ENCODE assay signal across 8 cellular contexts in genomic region chr3:197662352-197662751, GRCh38.
DNase-seq lines count a peak whose midpoint lies in the region; ATAC-seq and TF ChIP-seq lines count a peak whose summit lies in the region.
"Not testable (repeated sequence)": the region's sequence is repeated elsewhere in the genome, so short reads cannot be mapped to it uniquely, and the experiment has no call there.

No MANE protein-coding gene starts in this region.

- H3K9me3 ChIP-seq in BLaER1 treated with 17β-estradiol and CSF1 and Interleukin-3, amounts not matched to agents 10 nM and 100 nM (replicated peaks in 1 of 11); Karpas-422 (ENCODE audit: low read length); endodermal cell (ENCODE audit: control insufficient read depth, low read length); neuronal stem cell (replicated peaks in 1 of 2; ENCODE audit: control insufficient read depth in 2 of 2, insufficient read depth in 1 of 2, low read depth in 1 of 2, low read length in 2 of 2): not testable (repeated sequence)

- not testable (repeated sequence) for H3K14ac ChIP-seq in neuronal stem cell (ENCODE audit: low read length)

- H3K36me3 Mint-ChIP-seq in activated naive CD8-positive, alpha-beta T cell treated with anti-CD3 and anti-CD28 coated beads, Interleukin-2, amount 50 U/mL, for 24 hours (ENCODE audit: low read depth); endodermal cell (ENCODE audit: low read depth); memory B cell; stimulated activated effector memory CD8-positive, alpha-beta T cell treated with anti-CD3 and anti-CD28 coated beads, Interleukin-12 subunit alpha, Interleukin-12 subunit beta, amount 100 ng/mL, for 72 hours: not testable (repeated sequence)

- H3K79me2 ChIP-seq in Karpas-422 (ENCODE audit: low read length): not testable (repeated sequence)

- not testable (repeated sequence) for H2BK15ac ChIP-seq in neuronal stem cell (ENCODE audit: low read length)

- not testable (repeated sequence) for H2BK120ac ChIP-seq in neuronal stem cell (ENCODE audit: low read depth, low read length)

- not testable (repeated sequence) for H4K20me1 ChIP-seq in BLaER1 treated with 17β-estradiol and CSF1 and Interleukin-3, amounts not matched to agents 10 nM and 100 nM; Karpas-422 (ENCODE audit: insufficient read depth, low read depth, low read length)

- not testable (repeated sequence) for H4K91ac ChIP-seq in neuronal stem cell (ENCODE audit: low read depth, low read length, poor library complexity)

- DNase-seq in Karpas-422: peak; percentile 38
- DNase-seq in activated CD8-positive, alpha-beta memory T cell treated with anti-CD3 and anti-CD28 coated beads for 24 hours: peak; percentile 44
- not testable (repeated sequence) for DNase-seq in activated naive CD8-positive, alpha-beta T cell treated with anti-CD3 and anti-CD28 coated beads, Interleukin-2, amount 50 U/mL, for 24 hours; memory B cell (ENCODE audit: low spot score in 2 of 2); neuronal stem cell (ENCODE audit: low spot score); stimulated activated effector memory CD8-positive, alpha-beta T cell treated with anti-CD3 and anti-CD28 coated beads, Interleukin-12 subunit alpha, Interleukin-12 subunit beta, amount 100 ng/mL, for 72 hours (ENCODE audit: low spot score in 2 of 2)
- DNase-seq in endodermal cell: peak; percentile 55

- 44 to 70% methylated on average over 2 to 5 of the region's 6 CpGs for WGBS in endodermal cell (ENCODE audit: insufficient coverage in 1 of 2, insufficient read length in 1 of 2), 2 experiments
- WGBS in neuronal stem cell (ENCODE audit: extremely low coverage in 2 of 2, insufficient read length in 2 of 2, insufficient replicate concordance in 1 of 2), 2 donors: no CpG with 5 or more reads among the region's 6 CpGs

- not testable (repeated sequence) for H3K9me2 ChIP-seq in Karpas-422 (replicated peaks; ENCODE audit: insufficient read depth, low read length)

- not testable (repeated sequence) for H4K8ac ChIP-seq in neuronal stem cell (ENCODE audit: low read depth, low read length)

- peak overlapping the region in 2 of 11 experiments; percentile 21 to 45; a peak in 1 of 22 replicates for H3K9ac ChIP-seq in BLaER1 treated with 17β-estradiol and CSF1 and Interleukin-3, amounts not matched to agents 10 nM and 100 nM
- not testable (repeated sequence) for H3K9ac ChIP-seq in Karpas-422 (ENCODE audit: low read length); endodermal cell (ENCODE audit: extremely low read depth, low read length, poor library complexity, severe bottlenecking); neuronal stem cell (ENCODE audit: low read depth, low read length, poor library complexity)

- H3K27me3 Mint-ChIP-seq in activated naive CD8-positive, alpha-beta T cell treated with anti-CD3 and anti-CD28 coated beads, Interleukin-2, amount 50 U/mL, for 24 hours; endodermal cell (ENCODE audit: insufficient read depth); memory B cell: not testable (repeated sequence)

- H2BK5ac ChIP-seq in neuronal stem cell (ENCODE audit: low read length): not testable (repeated sequence)

- not testable (repeated sequence) for H3K4me3 Mint-ChIP-seq in activated naive CD8-positive, alpha-beta T cell treated with anti-CD3 and anti-CD28 coated beads, Interleukin-2, amount 50 U/mL, for 24 hours; endodermal cell; memory B cell
- H3K4me3 Mint-ChIP-seq in stimulated activated effector memory CD8-positive, alpha-beta T cell treated with anti-CD3 and anti-CD28 coated beads, Interleukin-12 subunit alpha, Interleukin-12 subunit beta, amount 100 ng/mL, for 72 hours: peak overlapping the region; percentile 45

- not testable (repeated sequence) for H2AK5ac ChIP-seq in neuronal stem cell (ENCODE audit: low read depth, low read length)

- H3K4me2 ChIP-seq in BLaER1 treated with 17β-estradiol and CSF1 and Interleukin-3, amounts not matched to agents 10 nM and 100 nM: peak overlapping the region in 8 of 11 experiments; percentile 37 to 78 (median 70); a peak in 15 of 22 replicates
- not testable (repeated sequence) for H3K4me2 ChIP-seq in Karpas-422 (ENCODE audit: low read depth, low read length, poor library complexity, severe bottlenecking); neuronal stem cell (ENCODE audit: insufficient read depth, low read length, poor library complexity, severe bottlenecking)

- not testable (repeated sequence) for H2AFZ ChIP-seq in Karpas-422 (ENCODE audit: low read length)
- H2AFZ ChIP-seq in neuronal stem cell (ENCODE audit: low read length): peak overlapping the region; percentile 45

- peaks cover 0 to 22% (median 0%) of the 10 kb centered on the region in 11 experiments; a peak in 7 of 22 replicates for H3K27me3 ChIP-seq in BLaER1 treated with 17β-estradiol and CSF1 and Interleukin-3, amounts not matched to agents 10 nM and 100 nM
- not testable (repeated sequence) for H3K27me3 ChIP-seq in Karpas-422 (ENCODE audit: low read length); endodermal cell (ENCODE audit: control insufficient read depth, insufficient read depth, low read length, poor library complexity, severe bottlenecking); neuronal stem cell (ENCODE audit: control insufficient read depth in 3 of 3, insufficient read depth in 3 of 3, low read depth in 1 of 3, low read length in 3 of 3)

- H2BK12ac ChIP-seq in neuronal stem cell (ENCODE audit: low read length): not testable (repeated sequence)

- peaks cover 0 to 60% (median 44%) of the 10 kb centered on the region in 10 experiments; a peak in 17 of 20 replicates for H3K4me1 ChIP-seq in BLaER1 treated with 17β-estradiol and CSF1 and Interleukin-3, amounts not matched to agents 10 nM and 100 nM
- peaks cover 13% of the 10 kb centered on the region for H3K4me1 ChIP-seq in Karpas-422 (ENCODE audit: low read length)
- H3K4me1 ChIP-seq in endodermal cell (ENCODE audit: control insufficient read depth, insufficient read depth, low read length); neuronal stem cell (ENCODE audit: control insufficient read depth in 2 of 2, insufficient read depth in 1 of 2, low read depth in 1 of 2, low read length in 2 of 2): not testable (repeated sequence)

- not testable (repeated sequence) for H3K36me3 ChIP-seq in BLaER1 treated with 17β-estradiol and CSF1 and Interleukin-3, amounts not matched to agents 10 nM and 100 nM; Karpas-422 (ENCODE audit: insufficient read depth, low read length); endodermal cell (ENCODE audit: control insufficient read depth, insufficient read depth, low read length); neuronal stem cell (replicated peaks in 1 of 2; ENCODE audit: control insufficient read depth in 2 of 2, insufficient read depth in 2 of 2, low read length in 2 of 2)

- peak overlapping the region; percentile 7 for H3K27ac Mint-ChIP-seq in activated naive CD8-positive, alpha-beta T cell treated with anti-CD3 and anti-CD28 coated beads, Interleukin-2, amount 50 U/mL, for 24 hours
- H3K27ac Mint-ChIP-seq in endodermal cell: not testable (repeated sequence)
- peak overlapping the region; percentile 33 for H3K27ac Mint-ChIP-seq in memory B cell
- peak overlapping the region; percentile 53 for H3K27ac Mint-ChIP-seq in stimulated activated effector memory CD8-positive, alpha-beta T cell treated with anti-CD3 and anti-CD28 coated beads, Interleukin-12 subunit alpha, Interleukin-12 subunit beta, amount 100 ng/mL, for 72 hours

- H3K4me1 Mint-ChIP-seq in activated naive CD8-positive, alpha-beta T cell treated with anti-CD3 and anti-CD28 coated beads, Interleukin-2, amount 50 U/mL, for 24 hours; endodermal cell; memory B cell; stimulated activated effector memory CD8-positive, alpha-beta T cell treated with anti-CD3 and anti-CD28 coated beads, Interleukin-12 subunit alpha, Interleukin-12 subunit beta, amount 100 ng/mL, for 72 hours: not testable (repeated sequence)

- H3K18ac ChIP-seq in neuronal stem cell (ENCODE audit: low read length): not testable (repeated sequence)

- H3K4me3 ChIP-seq in BLaER1 treated with 17β-estradiol and CSF1 and Interleukin-3, amounts not matched to agents 10 nM and 100 nM; Karpas-422 (ENCODE audit: low read length); endodermal cell (ENCODE audit: low read length); neuronal stem cell (ENCODE audit: low read length in 2 of 2): not testable (repeated sequence)

- not testable (repeated sequence) for H3K4ac ChIP-seq in neuronal stem cell (ENCODE audit: low read length)

- TF ChIP-seq CTCF in endodermal cell (conservative IDR thresholded peaks at IDR 0.05): not testable (repeated sequence)

- peak overlapping the region in 3 of 11 experiments; percentile 37 to 60 (median 59); a peak in 3 of 22 replicates for H3K27ac ChIP-seq in BLaER1 treated with 17β-estradiol and CSF1 and Interleukin-3, amounts not matched to agents 10 nM and 100 nM
- H3K27ac ChIP-seq in Karpas-422 (ENCODE audit: low read length); endodermal cell (ENCODE audit: low read depth, low read length); neuronal stem cell (replicated peaks; ENCODE audit: low read length): not testable (repeated sequence)

- H3K9me3 Mint-ChIP-seq in activated naive CD8-positive, alpha-beta T cell treated with anti-CD3 and anti-CD28 coated beads, Interleukin-2, amount 50 U/mL, for 24 hours; endodermal cell; memory B cell; stimulated activated effector memory CD8-positive, alpha-beta T cell treated with anti-CD3 and anti-CD28 coated beads, Interleukin-12 subunit alpha, Interleukin-12 subunit beta, amount 100 ng/mL, for 72 hours: not testable (repeated sequence)

- ATAC-seq in activated naive CD8-positive, alpha-beta T cell treated with anti-CD3 and anti-CD28 coated beads, Interleukin-2, amount 50 U/mL, for 24 hours; memory B cell (ENCODE audit: low read depth); stimulated activated effector memory CD8-positive, alpha-beta T cell treated with anti-CD3 and anti-CD28 coated beads, Interleukin-12 subunit alpha, Interleukin-12 subunit beta, amount 100 ng/mL, for 72 hours: not testable (repeated sequence)

- not testable (repeated sequence) for H3K79me1 ChIP-seq in neuronal stem cell (ENCODE audit: low read depth, low read length)

- not testable (repeated sequence) for H3K23ac ChIP-seq in neuronal stem cell (ENCODE audit: low read depth, low read length, poor library complexity)
